In the genomic region with DNA sequence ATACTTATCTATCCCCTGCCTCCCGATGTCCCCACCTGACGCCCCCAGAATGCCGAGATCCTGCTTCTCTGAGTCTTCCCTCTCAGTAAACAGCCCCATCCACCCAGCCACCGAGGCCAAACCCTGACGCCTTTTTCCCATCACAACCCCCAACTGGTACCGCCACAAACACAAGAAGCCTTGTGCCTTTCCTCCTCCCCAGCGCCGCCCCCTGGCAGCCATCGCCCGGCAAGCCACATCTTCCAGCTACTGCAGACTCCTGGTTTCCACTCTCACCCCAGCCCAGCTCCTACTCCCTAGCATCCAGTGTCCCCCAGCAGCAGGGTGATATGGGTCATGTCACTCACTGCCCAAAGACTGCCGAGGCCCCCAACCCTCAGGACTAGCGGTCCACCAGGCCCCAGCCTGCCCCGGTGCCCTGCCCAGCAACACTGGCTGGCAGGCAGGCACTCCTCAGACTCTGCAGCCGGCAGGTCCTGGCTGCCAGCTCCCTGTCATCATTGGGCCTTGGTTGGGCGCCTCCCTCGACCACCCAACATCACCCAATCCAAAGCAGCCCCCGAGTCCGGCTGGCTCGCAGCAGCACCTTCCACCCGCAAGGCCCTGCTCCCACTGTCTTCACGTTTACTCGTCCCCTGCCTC, we compare ENCODE assay signal across 25 cellular contexts. TPM values are rescaled to one million over a fixed set of nuclear protein-coding genes. Genes with fewer than 3 reads are reported as not detected.
DNase-seq lines count a peak whose midpoint lies in the region; ATAC-seq, FAIRE-seq and TF ChIP-seq lines count a peak whose summit lies in the region.
"Had no signal": no experiment of that assay in that cellular context is flagged by ENCODE, and none has a peak within 500 bp of the region (broad histone marks: within the 10 kb centered on the region; RNA-seq: fewer than 3 reads in every experiment).

No MANE protein-coding gene starts in this region.

- H3K4me1 ChIP-seq in H1 (replicated peaks in 1 of 4; ENCODE audit: control insufficient read depth in 3 of 4, insufficient read depth in 4 of 4, low read length in 3 of 4): no peaks in the 10 kb centered on the region
- no peaks in the 10 kb centered on the region for H3K4me1 ChIP-seq in CD8-positive, alpha-beta memory T cell (ENCODE audit: insufficient read depth, low read length)
- H3K4me1 ChIP-seq: A549, gastrocnemius medialis, sigmoid colon had no signal

- no peak overlapping the region for H4K91ac ChIP-seq in H1 (replicated peaks; ENCODE audit: insufficient read length, low read length)

- no peak overlapping the region for H3K23ac ChIP-seq in H1 (ENCODE audit: insufficient read length)

- intact Hi-C loops in natural killer cell (cut with micrococcal nuclease): no loop called here

- CTCF ChIA-PET in H1 (lab: Charles Lee; ENCODE audit: partially characterized antibody): interaction anchor here (1.2 kb wide), 1 partner anchor 9 kb away, joined by 3 read pairs; no protein-coding TSS in a partner anchor
- CTCF ChIA-PET in CD8-positive, alpha-beta memory T cell (lab: Charles Lee): no interaction called here

- H2BK15ac ChIP-seq in H1 (ENCODE audit: low read length): no peak overlapping the region

- H4K8ac ChIP-seq in H1 (ENCODE audit: extremely low read depth, insufficient read depth, low read length): peak overlapping the region; percentile 51; the same call in 1 of the 2 replicates

- ATAC-seq in natural killer cell treated with Interleukin-12 subunit alpha and Interleukin-12 subunit beta and Interleukin-15 and Interleukin-18, amount 100 ng/mL, for 72 hours: no peak
- no peak for ATAC-seq in natural killer cell
- ATAC-seq in GM19455 (IDR thresholded peaks at IDR 0.05; ENCODE audit: unreplicated experiment): no peak
- ATAC-seq in GM21360 (IDR thresholded peaks at IDR 0.05; ENCODE audit: unreplicated experiment): no peak
- ATAC-seq: A549, gastrocnemius medialis had no signal

- no peaks in the 10 kb centered on the region for H3K9me3 Mint-ChIP-seq in natural killer cell treated with Interleukin-12 subunit alpha and Interleukin-12 subunit beta and Interleukin-15 and Interleukin-18, amount 100 ng/mL, for 72 hours
- no peaks in the 10 kb centered on the region for H3K9me3 Mint-ChIP-seq in natural killer cell
- H3K9me3 Mint-ChIP-seq in CD8-positive, alpha-beta memory T cell: no peaks in the 10 kb centered on the region
- H3K9me3 Mint-ChIP-seq: activated naive CD8-positive, alpha-beta T cell treated with anti-CD3 and anti-CD28 coated beads, Interleukin-2, amount 10 ng/mL, durations not matched to agents 7 days and 5 days; activated T-helper 1 cell treated with anti-CD3 and anti-CD28 coated beads, Interleukin-12 subunit alpha, Interleukin-12 subunit beta, Interleukin-2, Interleukin-4 antibody, amounts not matched to agents 30 ng/mL and 10 ng/mL and 1 ng/mL, durations not matched to agents 14 hours and 24 hours and 36 hours had no signal

- H3K4me1 Mint-ChIP-seq in natural killer cell treated with Interleukin-12 subunit alpha and Interleukin-12 subunit beta and Interleukin-15 and Interleukin-18, amount 100 ng/mL, for 72 hours (ENCODE audit: low read depth in 2 of 2): peaks cover 0 to 7% of the 10 kb centered on the region in 2 donors
- peaks cover 6 to 10% of the 10 kb centered on the region in 2 donors for H3K4me1 Mint-ChIP-seq in natural killer cell
- no peaks in the 10 kb centered on the region for H3K4me1 Mint-ChIP-seq in CD8-positive, alpha-beta memory T cell

- no peak for TF ChIP-seq CTCF in natural killer cell (IDR thresholded peaks at IDR 0.05)
- TF ChIP-seq CTCF in H1 (IDR thresholded peaks at IDR 0.05; ENCODE audit: control extremely low read depth in 1 of 3, insufficient read depth in 1 of 3, low read depth in 1 of 3, low read length in 3 of 3): peak in 2 of 3 experiments; percentile 20 to 22; a peak in 2 of 4 replicates

- no peaks in the 10 kb centered on the region for H3K27me3 Mint-ChIP-seq in natural killer cell treated with Interleukin-12 subunit alpha and Interleukin-12 subunit beta and Interleukin-15 and Interleukin-18, amount 100 ng/mL, for 72 hours
- no peaks in the 10 kb centered on the region for H3K27me3 Mint-ChIP-seq in natural killer cell (ENCODE audit: low read depth in 2 of 2)
- H3K27me3 Mint-ChIP-seq in CD8-positive, alpha-beta memory T cell: peaks cover 0 to 2% of the 10 kb centered on the region in 2 donors
- H3K27me3 Mint-ChIP-seq: activated naive CD8-positive, alpha-beta T cell treated with anti-CD3 and anti-CD28 coated beads, Interleukin-2, amount 10 ng/mL, durations not matched to agents 7 days and 5 days had no signal

- peaks cover 0 to 28% (median 13%) of the 10 kb centered on the region in 4 experiments; a peak in 6 of 8 replicates for H3K36me3 ChIP-seq in H1 (ENCODE audit: control insufficient read depth in 2 of 4, insufficient read depth in 4 of 4, low read length in 3 of 4)
- no peaks in the 10 kb centered on the region for H3K36me3 ChIP-seq in CD8-positive, alpha-beta memory T cell (ENCODE audit: insufficient read depth, low read length)

- H3K27ac Mint-ChIP-seq in natural killer cell treated with Interleukin-12 subunit alpha and Interleukin-12 subunit beta and Interleukin-15 and Interleukin-18, amount 100 ng/mL, for 72 hours: no peak overlapping the region
- no peak overlapping the region for H3K27ac Mint-ChIP-seq in natural killer cell
- H3K27ac Mint-ChIP-seq in CD8-positive, alpha-beta memory T cell: peak overlapping the region in 1 of 8 donors; percentile 34
- H3K27ac Mint-ChIP-seq: activated naive CD8-positive, alpha-beta T cell treated with anti-CD3 and anti-CD28 coated beads, Interleukin-2, amount 10 ng/mL, durations not matched to agents 7 days and 5 days; activated T-helper 1 cell treated with anti-CD3 and anti-CD28 coated beads, Interleukin-12 subunit alpha, Interleukin-12 subunit beta, Interleukin-2, Interleukin-4 antibody, amounts not matched to agents 30 ng/mL and 10 ng/mL and 1 ng/mL, durations not matched to agents 14 hours and 24 hours and 36 hours had no signal

- no peak overlapping the region for H2AK5ac ChIP-seq in H1 (ENCODE audit: low read depth, low read length)

- POLR2A ChIA-PET in H1 (lab: Charles Lee; ENCODE audit: partially characterized antibody): interaction anchor here (1.2 to 1.8 kb wide), 5 partner anchors 8 to 36 kb away, joined by 3 to 10 read pairs (median 3); partner anchors contain the start of gene TCFL5
- POLR2A ChIA-PET in CD8-positive, alpha-beta memory T cell (lab: Charles Lee): no interaction called here

- H2BK20ac ChIP-seq in H1 (ENCODE audit: low read length): no peak overlapping the region

- no peak overlapping the region for H3K9ac ChIP-seq in H1 (replicated peaks in 1 of 4; ENCODE audit: extremely low read depth in 1 of 4, low read depth in 3 of 4, low read length in 3 of 4)
- H3K9ac ChIP-seq: BLaER1 treated with 17β-estradiol and CSF1 and Interleukin-3, amounts not matched to agents 10 nM and 100 nM had no signal

- no peak overlapping the region for H3K4me3 ChIP-seq in H1 (ENCODE audit: extremely low read depth in 1 of 4, insufficient read depth in 2 of 4, low read depth in 3 of 4, low read length in 4 of 4)
- H3K4me3 ChIP-seq in CD8-positive, alpha-beta memory T cell (ENCODE audit: low read length): no peak overlapping the region
- H3K4me3 ChIP-seq: A549; BLaER1 treated with 17β-estradiol and CSF1 and Interleukin-3, amounts not matched to agents 10 nM and 100 nM; gastrocnemius medialis; left ventricle myocardium inferior; sigmoid colon; SK-N-MC had no signal

- no peak overlapping the region for H2AFZ ChIP-seq in H1 (ENCODE audit: low read length)

- no peak for TF ChIP-seq POLR2A in H1 (IDR thresholded peaks at IDR 0.05; ENCODE audit: control extremely low read depth in 1 of 2, low read depth in 2 of 2, low read length in 2 of 2)

- no peak overlapping the region for H3K4ac ChIP-seq in H1 (replicated peaks; ENCODE audit: insufficient read length, low read depth, low read length)

- no peak overlapping the region for H3K27ac ChIP-seq in H1 (ENCODE audit: low read depth, low read length)
- H3K27ac ChIP-seq in CD8-positive, alpha-beta memory T cell (ENCODE audit: low read depth, low read length): no peak overlapping the region
- H3K27ac ChIP-seq: A549, gastrocnemius medialis, left ventricle myocardium inferior had no signal

- no peak overlapping the region for H4K5ac ChIP-seq in H1 (ENCODE audit: insufficient read length, low read depth, low read length)

- peaks cover 2% of the 10 kb centered on the region; the same call in 1 of the 2 replicates for H3K79me1 ChIP-seq in H1 (ENCODE audit: low read depth, low read length)

- H2BK12ac ChIP-seq in H1 (ENCODE audit: low read depth, low read length): no peak overlapping the region

- TF ChIP-seq EP300 in H1 (IDR thresholded peaks at IDR 0.05; ENCODE audit: borderline replicate concordance in 1 of 2, low read depth in 2 of 2, low read length in 2 of 2): no peak

- no peaks in the 10 kb centered on the region for H3K23me2 ChIP-seq in H1 (ENCODE audit: low read depth, low read length)

- H2BK5ac ChIP-seq in H1 (ENCODE audit: low read depth, low read length): no peak overlapping the region

- H3K79me2 ChIP-seq in H1 (ENCODE audit: control insufficient read depth in 1 of 2, insufficient read depth in 2 of 2, low read length in 2 of 2): no peaks in the 10 kb centered on the region

- H3K18ac ChIP-seq in H1 (ENCODE audit: extremely low read depth, low read length): no peak overlapping the region

- H2BK120ac ChIP-seq in H1 (replicated peaks; ENCODE audit: low read depth, low read length): no peak overlapping the region

- no peak for FAIRE-seq in H1 (lab: Jason Lieb, UNC)
- FAIRE-seq: A549, bronchial epithelial cell, GM19239, RCC 7860 had no signal

- no peak overlapping the region for H3K14ac ChIP-seq in H1 (ENCODE audit: insufficient read length)

- H3K56ac ChIP-seq in H1 (replicated peaks; ENCODE audit: insufficient read length, low read depth, low read length): no peak overlapping the region

- TF ChIP-seq RAD21 in H1 (IDR thresholded peaks at IDR 0.05 in 1 of 2, conservative IDR thresholded peaks at IDR 0.05 in 1 of 2; ENCODE audit: low read depth in 2 of 2, low read length in 2 of 2): peak in 1 of 2 experiments; percentile 29; a peak in 1 of 4 replicates

- H3K36me3 Mint-ChIP-seq in natural killer cell treated with Interleukin-12 subunit alpha and Interleukin-12 subunit beta and Interleukin-15 and Interleukin-18, amount 100 ng/mL, for 72 hours: peaks cover 4% of the 10 kb centered on the region
- no peaks in the 10 kb centered on the region for H3K36me3 Mint-ChIP-seq in natural killer cell
- H3K36me3 Mint-ChIP-seq in CD8-positive, alpha-beta memory T cell: peaks cover 9 to 50% (median 11%) of the 10 kb centered on the region in 3 donors

- DNase-seq in natural killer cell treated with Interleukin-12 subunit alpha and Interleukin-12 subunit beta and Interleukin-15 and Interleukin-18, amount 100 ng/mL, for 72 hours (ENCODE audit: low spot score): peak; percentile 56
- DNase-seq in natural killer cell (no peak), H1 (ENCODE audit: low read depth in 1 of 2, low spot score in 2 of 2) (no peak), nucleus accumbens (lab: John Stamatoyannopoulos, UW) (peak in 52 of 56 donors; percentile 29 to 90 (median 76)), HuH-7.5 (ENCODE audit: low spot score) (no peak)
- DNase-seq in CD8-positive, alpha-beta memory T cell: no peak
- DNase-seq: activated naive CD8-positive, alpha-beta T cell treated with anti-CD3 and anti-CD28 coated beads, Interleukin-2, amount 10 ng/mL, durations not matched to agents 7 days and 5 days; gastrocnemius medialis; HCEC 1CT; left ventricle myocardium inferior; NCI-H1694; NCI-H226; sigmoid colon; stimulated activated naive CD4-positive, alpha-beta T cell treated with Interleukin-2 at 50 U/mL for 16 hours; T1000 had no signal

- H3K4me2 ChIP-seq in H1 (ENCODE audit: insufficient read depth in 1 of 2, low read depth in 2 of 2, low read length in 2 of 2): no peak overlapping the region
- H3K4me2 ChIP-seq: A549; BLaER1 treated with 17β-estradiol and CSF1 and Interleukin-3, amounts not matched to agents 10 nM and 100 nM had no signal

- 91% methylated on average over 22 of the region's 22 CpGs; no CpG with 5 or more reads in 1 of the 2 experiments for WGBS in H1 (ENCODE audit: extremely low coverage in 1 of 2, insufficient coverage in 1 of 2, insufficient read length in 1 of 2, insufficient replicate concordance in 2 of 2, low coverage in 1 of 2, low lambda C conversion rate in 2 of 2, missing lambda C conversion rate in 1 of 2), 2 experiments

- H4K20me1 ChIP-seq in H1 (replicated peaks in 1 of 2; ENCODE audit: control insufficient read depth in 1 of 2, insufficient read depth in 2 of 2, low read length in 2 of 2): peaks cover 8 to 9% of the 10 kb centered on the region in 2 experiments

- no peaks in the 10 kb centered on the region for H3K27me3 ChIP-seq in H1 (replicated peaks in 1 of 4; ENCODE audit: control insufficient read depth in 3 of 4, extremely low read depth in 1 of 4, insufficient read depth in 3 of 4, low read length in 3 of 4)
- no peaks in the 10 kb centered on the region for H3K27me3 ChIP-seq in CD8-positive, alpha-beta memory T cell (ENCODE audit: insufficient read depth, low read length, poor library complexity, severe bottlenecking)
- H3K27me3 ChIP-seq: BLaER1 treated with 17β-estradiol and CSF1 and Interleukin-3, amounts not matched to agents 10 nM and 100 nM; gastrocnemius medialis; sigmoid colon had no signal

- no peak overlapping the region for H3K4me3 Mint-ChIP-seq in natural killer cell treated with Interleukin-12 subunit alpha and Interleukin-12 subunit beta and Interleukin-15 and Interleukin-18, amount 100 ng/mL, for 72 hours
- H3K4me3 Mint-ChIP-seq in natural killer cell: no peak overlapping the region
- no peak overlapping the region for H3K4me3 Mint-ChIP-seq in CD8-positive, alpha-beta memory T cell
- H3K4me3 Mint-ChIP-seq: activated naive CD8-positive, alpha-beta T cell treated with anti-CD3 and anti-CD28 coated beads, Interleukin-2, amount 10 ng/mL, durations not matched to agents 7 days and 5 days; activated T-helper 1 cell treated with anti-CD3 and anti-CD28 coated beads, Interleukin-12 subunit alpha, Interleukin-12 subunit beta, Interleukin-2, Interleukin-4 antibody, amounts not matched to agents 30 ng/mL and 10 ng/mL and 1 ng/mL, durations not matched to agents 14 hours and 24 hours and 36 hours had no signal

- no peaks in the 10 kb centered on the region for H3K9me3 ChIP-seq in H1 (ENCODE audit: insufficient read depth in 2 of 2, low read depth in 1 of 2, low read length in 1 of 2)
- no peaks in the 10 kb centered on the region for H3K9me3 ChIP-seq in CD8-positive, alpha-beta memory T cell (ENCODE audit: low read length)
- H3K9me3 ChIP-seq: A549; BLaER1 treated with 17β-estradiol and CSF1 and Interleukin-3, amounts not matched to agents 10 nM and 100 nM; gastrocnemius medialis; left ventricle myocardium inferior; sigmoid colon had no signal

RNA-seq across cellular contexts. Expression of gene TCFL5, which starts 11.2 kb away (rescaled TPM):
- 1 to 10 TPM; 4.1 to 5.9 TPM for total RNA-seq in natural killer cell treated with Interleukin-12 subunit alpha and Interleukin-12 subunit beta and Interleukin-15 and Interleukin-18, amount 100 ng/mL, for 72 hours
- 1 to 10 TPM; 5.1 to 8.0 (median 6.4) TPM for total RNA-seq in natural killer cell
- total RNA-seq in H1 (2021; fragmentation: NEBNext Ultra II Directional; extraction: Animal tissue kit (Norgen Biotek cat#: 25700)): 15.0 and 15.6 TPM in 2 replicates
- 4.4 and 6.2 TPM in 2 replicates for polyA plus RNA-seq in H1 (2011; rRNA removed)
- polyA plus RNA-seq in H1 (2011; cell fraction: cytosol; rRNA removed): 8.6 TPM
- 8.7 TPM for polyA plus RNA-seq in H1 (2011; cell fraction: nucleus; rRNA removed)
- polyA plus RNA-seq in H1 (2012, experiment 1 of 2): 9.0 to 10.3 TPM (median 10.0 TPM) in 4 replicates
- 4.7 TPM for polyA plus RNA-seq in H1 (2012, experiment 2 of 2)
- polyA plus RNA-seq in H1 (2013, experiment 1 of 2): 10.2 TPM
- polyA plus RNA-seq in H1 (2013, experiment 2 of 2): 9.9 TPM
- 5.1 and 5.4 TPM in 2 replicates for polyA minus RNA-seq in H1 (2011; rRNA and poly(A)+ RNA removed)
- polyA minus RNA-seq in H1 (2011; cell fraction: cytosol; rRNA and poly(A)+ RNA removed): 6.5 TPM
- 7.9 TPM for polyA minus RNA-seq in H1 (2011; cell fraction: nucleus; rRNA and poly(A)+ RNA removed)
- 1 to 10 TPM; 4.6 to 6.2 TPM for total RNA-seq in CD8-positive, alpha-beta memory T cell
- polyA plus RNA-seq in CD8-positive, alpha-beta memory T cell: 1.4 TPM

RNA-seq across cellular contexts. Expression of gene COL9A3, which starts 33.6 kb away (rescaled TPM):
- not detected for total RNA-seq in natural killer cell treated with Interleukin-12 subunit alpha and Interleukin-12 subunit beta and Interleukin-15 and Interleukin-18, amount 100 ng/mL, for 72 hours
- total RNA-seq in natural killer cell: 1 to 10 TPM in 1 of 3 donors, not detected in 2; 1.9 TPM
- total RNA-seq in H1 (2021; fragmentation: NEBNext Ultra II Directional; extraction: Animal tissue kit (Norgen Biotek cat#: 25700)): 76.0 and 80.1 TPM in 2 replicates
- polyA plus RNA-seq in H1 (2011; rRNA removed): 21.7 and 39.7 TPM in 2 replicates
- polyA plus RNA-seq in H1 (2011; cell fraction: cytosol; rRNA removed): 47.5 TPM
- polyA plus RNA-seq in H1 (2011; cell fraction: nucleus; rRNA removed): 245 TPM
- polyA plus RNA-seq in H1 (2012, experiment 1 of 2): 54.7 to 62.3 TPM (median 59.2 TPM) in 4 replicates
- polyA plus RNA-seq in H1 (2012, experiment 2 of 2): 36.6 TPM
- 97.2 TPM for polyA plus RNA-seq in H1 (2013, experiment 1 of 2)
- 86.2 TPM for polyA plus RNA-seq in H1 (2013, experiment 2 of 2)
- 3.3 and 4.8 TPM in 2 replicates for polyA minus RNA-seq in H1 (2011; rRNA and poly(A)+ RNA removed)
- 16.0 TPM for polyA minus RNA-seq in H1 (2011; cell fraction: cytosol; rRNA and poly(A)+ RNA removed)
- polyA minus RNA-seq in H1 (2011; cell fraction: nucleus; rRNA and poly(A)+ RNA removed): 24.0 TPM
- not detected for total RNA-seq in CD8-positive, alpha-beta memory T cell
- not detected for polyA plus RNA-seq in CD8-positive, alpha-beta memory T cell
- total RNA-seq: activated T-helper 1 cell treated with anti-CD3 and anti-CD28 coated beads, Interleukin-12 subunit alpha, Interleukin-12 subunit beta, Interleukin-2, Interleukin-4 antibody, amounts not matched to agents 30 ng/mL and 10 ng/mL and 1 ng/mL, durations not matched to agents 14 hours and 24 hours and 36 hours; bronchial epithelial cell; MCF 10A had no signal

RNA-seq across cellular contexts. Expression of gene OGFR, which starts 45.8 kb away (rescaled TPM):
- total RNA-seq in natural killer cell treated with Interleukin-12 subunit alpha and Interleukin-12 subunit beta and Interleukin-15 and Interleukin-18, amount 100 ng/mL, for 72 hours: 10 to 100 TPM; 75.9 to 88.7 TPM
- 10 to 100 TPM; 71.0 to 84.0 (median 83.0) TPM for total RNA-seq in natural killer cell
- 25.1 and 25.8 TPM in 2 replicates for total RNA-seq in H1 (2021; fragmentation: NEBNext Ultra II Directional; extraction: Animal tissue kit (Norgen Biotek cat#: 25700))
- polyA plus RNA-seq in H1 (2011; rRNA removed): 13.9 and 26.7 TPM in 2 replicates
- polyA plus RNA-seq in H1 (2011; cell fraction: cytosol; rRNA removed): 31.1 TPM
- polyA plus RNA-seq in H1 (2011; cell fraction: nucleus; rRNA removed): 31.9 TPM
- polyA plus RNA-seq in H1 (2012, experiment 1 of 2): 14.3 to 22.7 TPM (median 20.9 TPM) in 4 replicates
- 14.7 TPM for polyA plus RNA-seq in H1 (2012, experiment 2 of 2)
- 14.1 TPM for polyA plus RNA-seq in H1 (2013, experiment 1 of 2)
- polyA plus RNA-seq in H1 (2013, experiment 2 of 2): 12.8 TPM
- polyA minus RNA-seq in H1 (2011; rRNA and poly(A)+ RNA removed): 9.5 and 11.2 TPM in 2 replicates
- polyA minus RNA-seq in H1 (2011; cell fraction: cytosol; rRNA and poly(A)+ RNA removed): 18.2 TPM
- polyA minus RNA-seq in H1 (2011; cell fraction: nucleus; rRNA and poly(A)+ RNA removed): 11.4 TPM
- total RNA-seq in CD8-positive, alpha-beta memory T cell: 10 to 100 TPM; 45.7 to 47.9 TPM
- polyA plus RNA-seq in CD8-positive, alpha-beta memory T cell: 64.2 TPM

RNA-seq across cellular contexts. Expression of gene MRGBP, which starts 54.2 kb away (rescaled TPM):
- total RNA-seq in natural killer cell treated with Interleukin-12 subunit alpha and Interleukin-12 subunit beta and Interleukin-15 and Interleukin-18, amount 100 ng/mL, for 72 hours: 10 to 100 TPM; 14.4 to 19.3 TPM
- 10 to 100 TPM in 2 of 3 donors, 1 to 10 TPM in 1; 8.3 to 12.8 (median 10.0) TPM for total RNA-seq in natural killer cell
- 16.8 and 18.7 TPM in 2 replicates for total RNA-seq in H1 (2021; fragmentation: NEBNext Ultra II Directional; extraction: Animal tissue kit (Norgen Biotek cat#: 25700))
- polyA plus RNA-seq in H1 (2011; rRNA removed): 15.0 and 16.7 TPM in 2 replicates
- polyA plus RNA-seq in H1 (2011; cell fraction: cytosol; rRNA removed): 16.9 TPM
- 15.2 TPM for polyA plus RNA-seq in H1 (2011; cell fraction: nucleus; rRNA removed)
- 12.4 to 15.8 TPM (median 14.1 TPM) in 4 replicates for polyA plus RNA-seq in H1 (2012, experiment 1 of 2)
- polyA plus RNA-seq in H1 (2012, experiment 2 of 2): 12.8 TPM
- polyA plus RNA-seq in H1 (2013, experiment 1 of 2): 12.5 TPM
- polyA plus RNA-seq in H1 (2013, experiment 2 of 2): 13.0 TPM
- 9.2 and 10.4 TPM in 2 replicates for polyA minus RNA-seq in H1 (2011; rRNA and poly(A)+ RNA removed)
- polyA minus RNA-seq in H1 (2011; cell fraction: cytosol; rRNA and poly(A)+ RNA removed): 7.4 TPM
- 9.5 TPM for polyA minus RNA-seq in H1 (2011; cell fraction: nucleus; rRNA and poly(A)+ RNA removed)
- total RNA-seq in CD8-positive, alpha-beta memory T cell: 10 to 100 TPM; 14.8 TPM
- 10.7 TPM for polyA plus RNA-seq in CD8-positive, alpha-beta memory T cell

Comparison
In these comparisons a context has a peak if more than half of its experiments do, and no peak if none do; other contexts are left out.
1. DNase-seq: peak in natural killer cell treated with Interleukin-12 subunit alpha and Interleukin-12 subunit beta and Interleukin-15 and Interleukin-18, amount 100 ng/mL, for 72 hours (single experiment) and nucleus accumbens (52 of 56); none in natural killer cell (single experiment), H1 (0 of 2), CD8-positive, alpha-beta memory T cell (0 of 5) and HuH-7.5 (single experiment).
2. RNA of gene COL9A3, which starts 33.6 kb away (total RNA-seq): 76.0 to 80.1 TPM in H1; 1.9 TPM in natural killer cell, not detected in natural killer cell treated with Interleukin-12 subunit alpha and Interleukin-12 subunit beta and Interleukin-15 and Interleukin-18, amount 100 ng/mL, for 72 hours and not detected in CD8-positive, alpha-beta memory T cell; every median in the first group is over 10 times any median in the second.